8 cellular contexts compared by ENCODE assay signal in genomic region chr12:10392394-10392930, GRCh38. TPM values are rescaled to one million over a fixed set of nuclear protein-coding genes. Genes with fewer than 3 reads are reported as not detected.
DNase-seq lines count a peak whose midpoint lies in the region; TF ChIP-seq lines count a peak whose summit lies in the region.

No MANE protein-coding gene starts in this region.

- no peaks in the 10 kb centered on the region for H3K36me3 ChIP-seq in ascending aorta

- intact Hi-C loops in ascending aorta (cut with DNase I): no loop called here
- intact Hi-C loops in dorsolateral prefrontal cortex (cut with DNase I): no loop called here

- H3K36me3 Mint-ChIP-seq in HFFc6 (ENCODE audit: low read depth): no peaks in the 10 kb centered on the region
- peaks cover 1% of the 10 kb centered on the region for H3K36me3 Mint-ChIP-seq in progenitor cell of endocrine pancreas (ENCODE audit: insufficient read depth)

- no peaks in the 10 kb centered on the region for H3K9me3 Mint-ChIP-seq in HFFc6
- no peaks in the 10 kb centered on the region for H3K9me3 Mint-ChIP-seq in progenitor cell of endocrine pancreas (ENCODE audit: low read depth)

- H3K9me3 ChIP-seq in ascending aorta: no peaks in the 10 kb centered on the region

- H3K27ac Mint-ChIP-seq in HFFc6 (no peak overlapping the region), progenitor cell of endocrine pancreas (no peak overlapping the region)

- H3K4me1 Mint-ChIP-seq in HFFc6 (ENCODE audit: low read depth) (peaks cover 26% of the 10 kb centered on the region), progenitor cell of endocrine pancreas (ENCODE audit: low read depth) (peaks cover 15% of the 10 kb centered on the region)

- H3K27me3 ChIP-seq in ascending aorta (no peaks in the 10 kb centered on the region), dorsolateral prefrontal cortex (no peaks in the 10 kb centered on the region)

- no peak overlapping the region for H3K27ac ChIP-seq in ascending aorta
- no peak overlapping the region for H3K27ac ChIP-seq in dorsolateral prefrontal cortex

- H3K27me3 Mint-ChIP-seq in HFFc6 (ENCODE audit: insufficient read depth): no peaks in the 10 kb centered on the region
- H3K27me3 Mint-ChIP-seq in progenitor cell of endocrine pancreas: no peaks in the 10 kb centered on the region

- no peak overlapping the region for H3K4me3 ChIP-seq in ascending aorta
- no peak overlapping the region for H3K4me3 ChIP-seq in dorsolateral prefrontal cortex

- TF ChIP-seq CTCF in GM13977 (IDR thresholded peaks at IDR 0.05; ENCODE audit: extremely low read depth, insufficient read depth, missing control alignments) (no peak), HFFc6 (IDR thresholded peaks at IDR 0.05) (no peak), ascending aorta (IDR thresholded peaks at IDR 0.05) (no peak), progenitor cell of endocrine pancreas (IDR thresholded peaks at IDR 0.05; ENCODE audit: unreplicated experiment) (no peak), dorsolateral prefrontal cortex (IDR thresholded peaks at IDR 0.05 in 54 of 56, conservative IDR thresholded peaks at IDR 0.05 in 2 of 56; ENCODE audit: low read depth in 1 of 56, partially characterized antibody in 56 of 56) (no peak)

- peak; percentile 17 for DNase-seq in GM13977 (ENCODE audit: low spot score)
- DNase-seq in HFFc6: peak; percentile 36
- DNase-seq in MV-4-11 (lab: John Stamatoyannopoulos, UW): peak; percentile 97
- peak; percentile 23 to 78 for DNase-seq in ascending aorta (ENCODE audit: low spot score in 2 of 2)
- peak; percentile 69 for DNase-seq in medulla oblongata (ENCODE audit: extremely low spot score)
- no peak for DNase-seq in progenitor cell of endocrine pancreas (ENCODE audit: low spot score, unreplicated experiment)
- DNase-seq in germinal center (ENCODE audit: low spot score): no peak
- DNase-seq in dorsolateral prefrontal cortex: no peak

- H3K4me3 Mint-ChIP-seq in HFFc6 (no peak overlapping the region), progenitor cell of endocrine pancreas (ENCODE audit: low read depth) (no peak overlapping the region)

- H3K4me1 ChIP-seq in ascending aorta: no peaks in the 10 kb centered on the region

- in situ Hi-C loops in GM13977 (cut with MboI; ENCODE audit: low pct_unique_long_range_greater_than_20kb, low sequenced_read_pairs, unreplicated experiment): no loop called here

RNA-seq across cellular contexts. Expression of gene KLRK1, which starts 2.6 kb away (rescaled TPM):
- not detected for total RNA-seq in HFFc6 (2021; fragmentation: NEBNext Ultra II Directional; extraction: Animal tissue kit (Norgen Biotek cat#: 25700))
- total RNA-seq in ascending aorta: not detected
- total RNA-seq in progenitor cell of endocrine pancreas: not detected in 2 replicates
- 1 to 10 TPM in 41 of 120 experiments, under 1 TPM in 61, not detected in 18; 0.26 to 2.9 (median 0.90) TPM for total RNA-seq in dorsolateral prefrontal cortex

RNA-seq across cellular contexts. Expression of gene KLRC4, which starts 17.1 kb away (rescaled TPM):
- total RNA-seq in HFFc6 (2021; fragmentation: NEBNext Ultra II Directional; extraction: Animal tissue kit (Norgen Biotek cat#: 25700)): not detected
- total RNA-seq in ascending aorta: not detected
- total RNA-seq in progenitor cell of endocrine pancreas: not detected in 2 replicates
- total RNA-seq in dorsolateral prefrontal cortex: 1 to 10 TPM in 85 of 120 experiments, under 1 TPM in 19, not detected in 16; 0.48 to 6.1 (median 1.6) TPM

RNA-seq across cellular contexts. Expression of gene KLRC3, which starts 27.9 kb away (rescaled TPM):
- total RNA-seq in HFFc6 (2021; fragmentation: NEBNext Ultra II Directional; extraction: Animal tissue kit (Norgen Biotek cat#: 25700)): not detected
- not detected for total RNA-seq in ascending aorta
- not detected in 2 replicates for total RNA-seq in progenitor cell of endocrine pancreas
- 1 to 10 TPM in 70 of 120 experiments, under 1 TPM in 24, not detected in 26; 0.55 to 4.4 (median 1.4) TPM for total RNA-seq in dorsolateral prefrontal cortex

RNA-seq across cellular contexts. Expression of gene KLRC2, which starts 43.3 kb away (rescaled TPM):
- total RNA-seq in HFFc6 (2021; fragmentation: NEBNext Ultra II Directional; extraction: Animal tissue kit (Norgen Biotek cat#: 25700)): not detected
- total RNA-seq in ascending aorta (not detected), progenitor cell of endocrine pancreas (not detected in 2 replicates), dorsolateral prefrontal cortex (10 to 100 TPM in 1 of 120 experiments, 1 to 10 TPM in 81, under 1 TPM in 15, not detected in 23; 0.51 to 10.3 (median 2.2) TPM)

Comparison
In these comparisons a context has a peak if more than half of its experiments do, and no peak if none do; other contexts are left out.
1. DNase-seq: peak in GM13977 (single experiment), HFFc6 (single experiment), MV-4-11 (single experiment), ascending aorta (2 of 2) and medulla oblongata (single experiment); none in progenitor cell of endocrine pancreas (single experiment), germinal center (single experiment) and dorsolateral prefrontal cortex (0 of 10).